18 cellular contexts compared by ENCODE assay signal in genomic region chr5:133814152-133814551, GRCh38.
"Had no signal": no experiment of that assay in that cellular context is flagged by ENCODE, and none has a peak within 500 bp of the region (broad histone marks: within the 10 kb centered on the region; RNA-seq: fewer than 3 reads in every experiment).

No MANE protein-coding gene starts in this region.

- H3K4me1 ChIP-seq: thyroid gland had no signal

- H3K4me2 ChIP-seq: hepatocyte had no signal

- H3K27ac ChIP-seq: esophagus muscularis mucosa, hepatocyte, lower lobe of right lung, sigmoid colon, thyroid gland, VCaP had no signal

- DNase-seq: activated CD4-positive, alpha-beta T cell treated with anti-CD3 and anti-CD28 coated beads for 1 hour; activated CD4-positive, alpha-beta T cell treated with anti-CD3 and anti-CD28 coated beads, Interleukin-2, amount 50 U/mL, for 4 hours; activated gamma-delta T cell treated with Interleukin-2 at 50 U/mL for 16 hours; activated naive CD8-positive, alpha-beta T cell treated with anti-CD3 and anti-CD28 coated beads for 36 hours; amniotic stem cell; caudate nucleus; lower lobe of right lung; midbrain; sigmoid colon; stimulated activated naive CD4-positive, alpha-beta T cell treated with Interleukin-2 at 50 U/mL for 16 hours; SW 1271; T-helper 2 cell; thyroid gland had no signal

- H3K4me3 ChIP-seq: esophagus muscularis mucosa, hepatocyte, lower lobe of right lung, sigmoid colon, thyroid gland had no signal

- H3K27me3 ChIP-seq: hepatocyte, thyroid gland had no signal

- ATAC-seq: lower lobe of right lung had no signal

- H2AFZ ChIP-seq: hepatocyte had no signal

- H3K79me2 ChIP-seq: hepatocyte had no signal

- FAIRE-seq: colon, endometrium had no signal

- H3K36me3 ChIP-seq: esophagus muscularis mucosa, lower lobe of right lung, sigmoid colon, thyroid gland had no signal

- H3K9me3 ChIP-seq: esophagus muscularis mucosa, lower lobe of right lung, sigmoid colon, thyroid gland had no signal
